ENCODE assay signal across 8 cellular contexts in genomic region chr15:99324082-99324620, GRCh38.
DNase-seq lines count a peak whose midpoint lies in the region; ATAC-seq and TF ChIP-seq lines count a peak whose summit lies in the region.

No MANE protein-coding gene starts in this region.

- H3K4me1 Mint-ChIP-seq in activated T-cell treated with anti-CD3 and anti-CD28 coated beads, Interleukin-2, amount 50 U/mL, for 72 hours (ENCODE audit: low read depth) = peaks cover 12% of the 10 kb centered on the region
- peaks cover 46% of the 10 kb centered on the region for H3K4me1 Mint-ChIP-seq in activated naive CD8-positive, alpha-beta T cell treated with anti-CD3 and anti-CD28 coated beads, Interleukin-2, amount 50 U/mL, for 24 hours

- ATAC-seq in activated T-cell treated with anti-CD3 and anti-CD28 coated beads, Interleukin-2, amount 50 U/mL, for 72 hours (replicated peaks in 1 of 2) = peak; percentile 58 to 83
- ATAC-seq in HG03045 (IDR thresholded peaks at IDR 0.05; ENCODE audit: unreplicated experiment) (peak; percentile 86), mucosa of descending colon (peak; percentile 33)
- ATAC-seq in activated naive CD8-positive, alpha-beta T cell treated with anti-CD3 and anti-CD28 coated beads, Interleukin-2, amount 50 U/mL, for 24 hours = peak; percentile 95

- no peaks in the 10 kb centered on the region for H3K36me3 ChIP-seq in mucosa of descending colon (ENCODE audit: low read depth)
- H3K36me3 ChIP-seq in BE2C = no peaks in the 10 kb centered on the region

- H3K27me3 ChIP-seq in BE2C = no peaks in the 10 kb centered on the region

- no peaks in the 10 kb centered on the region for H3K4me1 ChIP-seq in mucosa of descending colon (ENCODE audit: low read depth)
- H3K4me1 ChIP-seq in BE2C = no peaks in the 10 kb centered on the region

- no peaks in the 10 kb centered on the region for H3K36me3 Mint-ChIP-seq in activated T-cell treated with anti-CD3 and anti-CD28 coated beads, Interleukin-2, amount 50 U/mL, for 72 hours (ENCODE audit: insufficient read depth in 2 of 2)
- H3K36me3 Mint-ChIP-seq in activated naive CD8-positive, alpha-beta T cell treated with anti-CD3 and anti-CD28 coated beads, Interleukin-2, amount 50 U/mL, for 24 hours (ENCODE audit: low read depth) = no peaks in the 10 kb centered on the region

- peak overlapping the region in 1 of 2 donors; percentile 65 for H3K4me3 Mint-ChIP-seq in activated T-cell treated with anti-CD3 and anti-CD28 coated beads, Interleukin-2, amount 50 U/mL, for 72 hours
- peak overlapping the region; percentile 51 for H3K4me3 Mint-ChIP-seq in activated naive CD8-positive, alpha-beta T cell treated with anti-CD3 and anti-CD28 coated beads, Interleukin-2, amount 50 U/mL, for 24 hours

- no peak overlapping the region for H3K27ac Mint-ChIP-seq in activated T-cell treated with anti-CD3 and anti-CD28 coated beads, Interleukin-2, amount 50 U/mL, for 72 hours
- peak overlapping the region; percentile 81 for H3K27ac Mint-ChIP-seq in activated naive CD8-positive, alpha-beta T cell treated with anti-CD3 and anti-CD28 coated beads, Interleukin-2, amount 50 U/mL, for 24 hours

- H3K9me3 ChIP-seq in mucosa of descending colon (no peaks in the 10 kb centered on the region), BE2C (no peaks in the 10 kb centered on the region)

- DNase-seq in activated T-cell treated with anti-CD3 and anti-CD28 coated beads, Interleukin-2, amount 50 U/mL, for 72 hours = peak; percentile 1 to 4
- DNase-seq in activated T-cell treated with anti-CD3 and anti-CD28 coated beads for 4 hours = no peak
- peak; percentile 21 for DNase-seq in activated naive CD8-positive, alpha-beta T cell treated with anti-CD3 and anti-CD28 coated beads, Interleukin-2, amount 50 U/mL, for 24 hours
- no peak for DNase-seq in mucosa of descending colon
- no peak for DNase-seq in SHP77 (lab: John Stamatoyannopoulos, UW)
- no peak for DNase-seq in NCI-H187 (lab: John Stamatoyannopoulos, UW)
- DNase-seq in BE2C = no peak

- TF ChIP-seq CTCF in mucosa of descending colon (IDR thresholded peaks at IDR 0.05) (no peak), BE2C (IDR thresholded peaks at IDR 0.05; ENCODE audit: low read depth, low read length) (no peak)

- H3K27me3 Mint-ChIP-seq in activated T-cell treated with anti-CD3 and anti-CD28 coated beads, Interleukin-2, amount 50 U/mL, for 72 hours (ENCODE audit: low read depth) = no peaks in the 10 kb centered on the region
- H3K27me3 Mint-ChIP-seq in activated naive CD8-positive, alpha-beta T cell treated with anti-CD3 and anti-CD28 coated beads, Interleukin-2, amount 50 U/mL, for 24 hours = no peaks in the 10 kb centered on the region

- no peaks in the 10 kb centered on the region for H3K9me3 Mint-ChIP-seq in activated T-cell treated with anti-CD3 and anti-CD28 coated beads, Interleukin-2, amount 50 U/mL, for 72 hours
- no peaks in the 10 kb centered on the region for H3K9me3 Mint-ChIP-seq in activated naive CD8-positive, alpha-beta T cell treated with anti-CD3 and anti-CD28 coated beads, Interleukin-2, amount 50 U/mL, for 24 hours

- intact Hi-C loops in mucosa of descending colon (cut with DNase I, micrococcal nuclease) = no loop called here

- H3K4me3 ChIP-seq in mucosa of descending colon (no peak overlapping the region), BE2C (ENCODE audit: low read depth, low read length) (no peak overlapping the region)

Comparison
In these comparisons a context has a peak if more than half of its experiments do, and no peak if none do; other contexts are left out.
1. DNase-seq: peak in activated T-cell treated with anti-CD3 and anti-CD28 coated beads, Interleukin-2, amount 50 U/mL, for 72 hours (2 of 2) and activated naive CD8-positive, alpha-beta T cell treated with anti-CD3 and anti-CD28 coated beads, Interleukin-2, amount 50 U/mL, for 24 hours (single experiment); none in activated T-cell treated with anti-CD3 and anti-CD28 coated beads for 4 hours (single experiment), mucosa of descending colon (0 of 3), SHP77 (0 of 2), NCI-H187 (0 of 2) and BE2C (single experiment).
2. ATAC-seq: peak in every context shown above with its lines; median percentile 95 in activated naive CD8-positive, alpha-beta T cell treated with anti-CD3 and anti-CD28 coated beads, Interleukin-2, amount 50 U/mL, for 24 hours; 86 in HG03045; 70 in activated T-cell treated with anti-CD3 and anti-CD28 coated beads, Interleukin-2, amount 50 U/mL, for 72 hours; 33 in mucosa of descending colon.